Comparison of ENCODE assay signal across 1 cellular context in genomic region chr1:148493933-148494332, GRCh38. TPM values are rescaled to one million over a fixed set of nuclear protein-coding genes. Genes with fewer than 3 reads are reported as not detected.
"Had no signal": no experiment of that assay in that cellular context is flagged by ENCODE, and none has a peak within 500 bp of the region (broad histone marks: within the 10 kb centered on the region; RNA-seq: fewer than 3 reads in every experiment).

No MANE protein-coding gene starts in this region.

RNA-seq across cellular contexts. Expression of gene PPIAL4G, which starts 10.8 kb away (rescaled TPM):
- total RNA-seq: WTC11 had no signal
